In the genomic region with DNA sequence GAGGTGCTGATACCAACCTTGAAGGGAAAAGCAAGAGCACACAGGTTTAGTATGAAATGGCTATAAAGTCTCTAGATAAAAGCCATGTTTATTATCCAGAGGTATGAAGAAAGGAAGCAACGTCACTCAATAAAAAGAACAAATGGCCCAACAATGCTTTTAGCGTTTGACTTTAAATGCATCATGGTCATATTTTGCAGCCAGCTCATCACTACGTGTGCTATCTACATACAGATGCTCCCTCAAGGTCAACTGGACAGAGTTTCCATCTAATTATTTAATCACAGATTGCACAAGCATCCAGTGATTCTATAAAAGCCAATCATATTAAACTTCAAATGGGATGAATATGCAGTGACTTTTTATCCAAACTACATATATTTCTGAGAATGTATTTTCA, we compare ENCODE assay signal across 17 cellular contexts.
A peak's percentile ranks its signal among the peaks of the same experiment; 100 is the strongest.
DNase-seq lines count a peak whose midpoint lies in the region; TF ChIP-seq lines count a peak whose summit lies in the region.
"Had no signal": no experiment of that assay in that cellular context is flagged by ENCODE, and none has a peak within 500 bp of the region (broad histone marks: within the 10 kb centered on the region; RNA-seq: fewer than 3 reads in every experiment).

No MANE protein-coding gene starts in this region.

- peak; percentile 49 for DNase-seq in EL
- DNase-seq in M059J (ENCODE audit: low read depth), result peak; percentile 54
- DNase-seq in fibroblast of mammary gland (ENCODE audit: low read depth), result peak; percentile 10
- no peak for DNase-seq in SKM-1 (lab: John Stamatoyannopoulos, UW; ENCODE audit: unreplicated experiment)
- no peak for DNase-seq in KG1 (lab: John Stamatoyannopoulos, UW)
- DNase-seq in DMS79 treated with DMSO at 0.1 percent for 48 hours (lab: John Stamatoyannopoulos, UW), result no peak
- DNase-seq: C1 segment of cervical spinal cord; CD4-positive, CD25-positive, alpha-beta regulatory T cell; CD8-positive, alpha-beta memory T cell; COR-L47; DMS 273 treated with DMSO at 0.1 percent for 48 hours; DMS53; GM23248; IMR-90 had no signal

- H3K4me3 ChIP-seq in fibroblast of mammary gland (ENCODE audit: control insufficient read depth, low read depth, low read length), result no peak overlapping the region
- H3K4me3 ChIP-seq: GM12878, GM23248, HAP-1, K562 had no signal

- TF ChIP-seq CTCF in fibroblast of mammary gland (conservative IDR thresholded peaks at IDR 0.05; ENCODE audit: control insufficient read depth, insufficient read depth, low read depth, low read length), result no peak

Comparison
In these comparisons a context has a peak if more than half of its experiments do, and no peak if none do; other contexts are left out.
1. DNase-seq: peak in EL (single experiment), M059J (single experiment) and fibroblast of mammary gland (single experiment); none in SKM-1 (single experiment), KG1 (single experiment) and DMS79 treated with DMSO at 0.1 percent for 48 hours (single experiment).